ENCODE assay signal across 1 cellular context in genomic region chr6:137416376-137417109, GRCh38.
A peak's percentile ranks its signal among the peaks of the same experiment; 100 is the strongest.
TF ChIP-seq lines count a peak whose summit lies in the region.

No MANE protein-coding gene starts in this region.

TF ChIP-seq in H1, 55 proteins besides CTCF, POLR2A, EP300 and RAD21:
- TF ChIP-seq MAFK (IDR thresholded peaks at IDR 0.05; ENCODE audit: low read depth, low read length) (0 out of 2 replicates have a peak, but pooled peaks have one; percentile 24), GABPA (IDR thresholded peaks at IDR 0.05; ENCODE audit: borderline replicate concordance, insufficient read depth, low read length) (no peak)
TF ChIP-seq in H1: peak in this region for 1.
